Comparison of ENCODE assay signal across 1 cellular context in the genomic region with DNA sequence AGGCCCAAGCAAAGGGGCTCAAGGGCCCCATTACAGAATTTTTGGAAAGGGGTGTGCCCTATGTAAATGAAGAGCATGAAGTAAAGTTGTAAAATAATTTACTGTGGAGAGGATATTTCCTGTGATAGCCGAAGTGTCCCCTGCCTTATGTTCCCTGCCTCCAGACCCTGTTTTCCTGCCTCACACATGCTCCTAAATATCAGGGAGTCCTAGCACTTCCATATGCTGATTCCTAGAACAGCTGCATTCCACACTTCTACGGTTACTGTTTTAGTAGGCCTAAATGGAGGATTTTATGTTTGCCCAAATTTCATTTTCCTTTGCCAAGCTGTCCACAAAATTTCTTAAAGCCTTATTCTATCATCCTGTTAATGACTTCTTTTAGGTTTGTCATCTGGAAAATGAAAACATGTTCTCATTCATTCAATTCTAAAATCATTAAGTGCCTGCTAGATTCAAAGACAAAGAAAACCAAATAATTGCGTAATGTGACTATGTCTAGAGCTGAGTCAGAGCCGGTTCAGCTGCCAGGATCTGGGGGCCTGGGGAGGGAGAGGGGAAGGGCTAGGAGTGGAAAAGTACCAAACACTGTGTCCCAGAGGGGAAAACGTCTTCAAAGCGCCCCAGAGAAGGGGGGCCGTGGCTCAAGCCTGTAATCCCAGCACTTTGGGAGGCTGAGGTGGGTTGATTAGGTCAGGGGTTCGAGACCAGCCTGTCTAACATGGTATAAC.
TF ChIP-seq lines count a peak whose summit lies in the region.

No MANE protein-coding gene starts in this region.

TF ChIP-seq in K562, 482 proteins besides CTCF, POLR2A, EP300 and RAD21 (continued from another document and continues in another):
- TF ChIP-seq, protein P1, sequence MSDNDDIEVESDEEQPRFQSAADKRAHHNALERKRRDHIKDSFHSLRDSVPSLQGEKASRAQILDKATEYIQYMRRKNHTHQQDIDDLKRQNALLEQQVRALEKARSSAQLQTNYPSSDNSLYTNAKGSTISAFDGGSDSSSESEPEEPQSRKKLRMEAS (CRISPR knock-in tag; IDR thresholded peaks at IDR 0.05): no peak
- TF ChIP-seq JUND (IDR thresholded peaks at IDR 0.05; ENCODE audit: borderline replicate concordance, low read depth, low read length) (peak; percentile 69; the same call in 1 of the 2 replicates), JUND (tag; IDR thresholded peaks at IDR 0.05; ENCODE audit: borderline replicate concordance, low read depth, low read length) (no peak; the same call in 2 of the 3 replicates), L3MBTL2 (IDR thresholded peaks at IDR 0.05) (no peak), DPF2 (IDR thresholded peaks at IDR 0.05) (peak; percentile 69), ADNP (tag; IDR thresholded peaks at IDR 0.05) (0 out of 2 replicates have a peak, but pooled peaks have one; percentile 48), SAFB2 (IDR thresholded peaks at IDR 0.05; ENCODE audit: borderline replicate concordance, low read depth, low read length, severe bottlenecking) (no peak), ATF7 (IDR thresholded peaks at IDR 0.05) (peak; percentile 38; the same call in 1 of the 2 replicates), TRIM24 (IDR thresholded peaks at IDR 0.05) (peak; percentile 85 to 90), SMAD4 (CRISPR knock-in tag; conservative IDR thresholded peaks at IDR 0.05) (peak; percentile 46; the same call in 1 of the 2 replicates), HDAC1 (IDR thresholded peaks at IDR 0.05) (no peak), FOSL1 (tag; conservative IDR thresholded peaks at IDR 0.05) (peak; percentile 52), SIN3A (IDR thresholded peaks at IDR 0.05; ENCODE audit: borderline replicate concordance in 2 of 2, control insufficient read depth in 1 of 2, low read depth in 2 of 2, low read length in 2 of 2) (no peak), ZNF3 (CRISPR knock-in tag; IDR thresholded peaks at IDR 0.05) (no peak), PHB2 (IDR thresholded peaks at IDR 0.05; ENCODE audit: low read depth) (no peak), SRSF9 (IDR thresholded peaks at IDR 0.05; ENCODE audit: borderline replicate concordance, low read depth, low read length) (no peak), ZNF12 (CRISPR knock-in tag; IDR thresholded peaks at IDR 0.05) (peak; percentile 96), RB1 (IDR thresholded peaks at IDR 0.05; ENCODE audit: low read depth) (no peak), ZNF175 (CRISPR knock-in tag; IDR thresholded peaks at IDR 0.05; ENCODE audit: low read depth) (no peak), POLR2AphosphoS2 (IDR thresholded peaks at IDR 0.05; ENCODE audit: low read length) (no peak), PURB (CRISPR knock-in tag; IDR thresholded peaks at IDR 0.05; ENCODE audit: low read depth) (no peak), SMARCA5 (IDR thresholded peaks at IDR 0.05) (no peak), DACH1 (IDR thresholded peaks at IDR 0.05; ENCODE audit: partially characterized antibody) (peak; percentile 64), COPS2 (conservative IDR thresholded peaks at IDR 0.05) (no peak), POLR2B (IDR thresholded peaks at IDR 0.05; ENCODE audit: low read depth, partially characterized antibody) (no peak), TAF7 (tag; IDR thresholded peaks at IDR 0.05) (no peak), MAZ (CRISPR knock-in tag; conservative IDR thresholded peaks at IDR 0.05 in 1 of 2, IDR thresholded peaks at IDR 0.05 in 1 of 2) (peak in 1 of 2 experiments; percentile 39; a peak in 1 of 4 replicates), RBFOX2 (IDR thresholded peaks at IDR 0.05; ENCODE audit: low read depth, low read length) (no peak), EZH2 (IDR thresholded peaks at IDR 0.05; ENCODE audit: borderline replicate concordance, low read depth, low read length) (no peak), HNRNPK (IDR thresholded peaks at IDR 0.05; ENCODE audit: low read depth, low read length, poor library complexity, severe bottlenecking) (no peak), RCOR1 (IDR thresholded peaks at IDR 0.05; ENCODE audit: borderline replicate concordance in 1 of 2, low read depth in 2 of 2, low read length in 2 of 2) (no peak)
- TF ChIP-seq, protein P2, sequence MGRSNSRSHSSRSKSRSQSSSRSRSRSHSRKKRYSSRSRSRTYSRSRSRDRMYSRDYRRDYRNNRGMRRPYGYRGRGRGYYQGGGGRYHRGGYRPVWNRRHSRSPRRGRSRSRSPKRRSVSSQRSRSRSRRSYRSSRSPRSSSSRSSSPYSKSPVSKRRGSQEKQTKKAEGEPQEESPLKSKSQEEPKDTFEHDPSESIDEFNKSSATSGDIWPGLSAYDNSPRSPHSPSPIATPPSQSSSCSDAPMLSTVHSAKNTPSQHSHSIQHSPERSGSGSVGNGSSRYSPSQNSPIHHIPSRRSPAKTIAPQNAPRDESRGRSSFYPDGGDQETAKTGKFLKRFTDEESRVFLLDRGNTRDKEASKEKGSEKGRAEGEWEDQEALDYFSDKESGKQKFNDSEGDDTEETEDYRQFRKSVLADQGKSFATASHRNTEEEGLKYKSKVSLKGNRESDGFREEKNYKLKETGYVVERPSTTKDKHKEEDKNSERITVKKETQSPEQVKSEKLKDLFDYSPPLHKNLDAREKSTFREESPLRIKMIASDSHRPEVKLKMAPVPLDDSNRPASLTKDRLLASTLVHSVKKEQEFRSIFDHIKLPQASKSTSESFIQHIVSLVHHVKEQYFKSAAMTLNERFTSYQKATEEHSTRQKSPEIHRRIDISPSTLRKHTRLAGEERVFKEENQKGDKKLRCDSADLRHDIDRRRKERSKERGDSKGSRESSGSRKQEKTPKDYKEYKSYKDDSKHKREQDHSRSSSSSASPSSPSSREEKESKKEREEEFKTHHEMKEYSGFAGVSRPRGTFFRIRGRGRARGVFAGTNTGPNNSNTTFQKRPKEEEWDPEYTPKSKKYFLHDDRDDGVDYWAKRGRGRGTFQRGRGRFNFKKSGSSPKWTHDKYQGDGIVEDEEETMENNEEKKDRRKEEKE (IDR thresholded peaks at IDR 0.05; ENCODE audit: borderline replicate concordance in 1 of 2, control insufficient read depth in 1 of 2, low read depth in 2 of 2, low read length in 1 of 2): no peak
- TF ChIP-seq, protein P3, sequence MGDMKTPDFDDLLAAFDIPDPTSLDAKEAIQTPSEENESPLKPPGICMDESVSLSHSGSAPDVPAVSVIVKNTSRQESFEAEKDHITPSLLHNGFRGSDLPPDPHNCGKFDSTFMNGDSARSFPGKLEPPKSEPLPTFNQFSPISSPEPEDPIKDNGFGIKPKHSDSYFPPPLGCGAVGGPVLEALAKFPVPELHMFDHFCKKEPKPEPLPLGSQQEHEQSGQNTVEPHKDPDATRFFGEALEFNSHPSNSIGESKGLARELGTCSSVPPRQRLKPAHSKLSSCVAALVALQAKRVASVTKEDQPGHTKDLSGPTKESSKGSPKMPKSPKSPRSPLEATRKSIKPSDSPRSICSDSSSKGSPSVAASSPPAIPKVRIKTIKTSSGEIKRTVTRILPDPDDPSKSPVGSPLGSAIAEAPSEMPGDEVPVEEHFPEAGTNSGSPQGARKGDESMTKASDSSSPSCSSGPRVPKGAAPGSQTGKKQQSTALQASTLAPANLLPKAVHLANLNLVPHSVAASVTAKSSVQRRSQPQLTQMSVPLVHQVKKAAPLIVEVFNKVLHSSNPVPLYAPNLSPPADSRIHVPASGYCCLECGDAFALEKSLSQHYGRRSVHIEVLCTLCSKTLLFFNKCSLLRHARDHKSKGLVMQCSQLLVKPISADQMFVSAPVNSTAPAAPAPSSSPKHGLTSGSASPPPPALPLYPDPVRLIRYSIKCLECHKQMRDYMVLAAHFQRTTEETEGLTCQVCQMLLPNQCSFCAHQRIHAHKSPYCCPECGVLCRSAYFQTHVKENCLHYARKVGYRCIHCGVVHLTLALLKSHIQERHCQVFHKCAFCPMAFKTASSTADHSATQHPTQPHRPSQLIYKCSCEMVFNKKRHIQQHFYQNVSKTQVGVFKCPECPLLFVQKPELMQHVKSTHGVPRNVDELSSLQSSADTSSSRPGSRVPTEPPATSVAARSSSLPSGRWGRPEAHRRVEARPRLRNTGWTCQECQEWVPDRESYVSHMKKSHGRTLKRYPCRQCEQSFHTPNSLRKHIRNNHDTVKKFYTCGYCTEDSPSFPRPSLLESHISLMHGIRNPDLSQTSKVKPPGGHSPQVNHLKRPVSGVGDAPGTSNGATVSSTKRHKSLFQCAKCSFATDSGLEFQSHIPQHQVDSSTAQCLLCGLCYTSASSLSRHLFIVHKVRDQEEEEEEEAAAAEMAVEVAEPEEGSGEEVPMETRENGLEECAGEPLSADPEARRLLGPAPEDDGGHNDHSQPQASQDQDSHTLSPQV (IDR thresholded peaks at IDR 0.05): 0 out of 2 replicates have a peak, but pooled peaks have one; percentile 40
- TF ChIP-seq, protein P4, sequence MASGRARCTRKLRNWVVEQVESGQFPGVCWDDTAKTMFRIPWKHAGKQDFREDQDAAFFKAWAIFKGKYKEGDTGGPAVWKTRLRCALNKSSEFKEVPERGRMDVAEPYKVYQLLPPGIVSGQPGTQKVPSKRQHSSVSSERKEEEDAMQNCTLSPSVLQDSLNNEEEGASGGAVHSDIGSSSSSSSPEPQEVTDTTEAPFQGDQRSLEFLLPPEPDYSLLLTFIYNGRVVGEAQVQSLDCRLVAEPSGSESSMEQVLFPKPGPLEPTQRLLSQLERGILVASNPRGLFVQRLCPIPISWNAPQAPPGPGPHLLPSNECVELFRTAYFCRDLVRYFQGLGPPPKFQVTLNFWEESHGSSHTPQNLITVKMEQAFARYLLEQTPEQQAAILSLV (tag; IDR thresholded peaks at IDR 0.05): peak; percentile 70; the same call in 1 of the 2 replicates
- TF ChIP-seq, protein P5, sequence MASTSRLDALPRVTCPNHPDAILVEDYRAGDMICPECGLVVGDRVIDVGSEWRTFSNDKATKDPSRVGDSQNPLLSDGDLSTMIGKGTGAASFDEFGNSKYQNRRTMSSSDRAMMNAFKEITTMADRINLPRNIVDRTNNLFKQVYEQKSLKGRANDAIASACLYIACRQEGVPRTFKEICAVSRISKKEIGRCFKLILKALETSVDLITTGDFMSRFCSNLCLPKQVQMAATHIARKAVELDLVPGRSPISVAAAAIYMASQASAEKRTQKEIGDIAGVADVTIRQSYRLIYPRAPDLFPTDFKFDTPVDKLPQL (IDR thresholded peaks at IDR 0.05; ENCODE audit: extremely low read depth, insufficient read length): no peak
- TF ChIP-seq, protein P6, sequence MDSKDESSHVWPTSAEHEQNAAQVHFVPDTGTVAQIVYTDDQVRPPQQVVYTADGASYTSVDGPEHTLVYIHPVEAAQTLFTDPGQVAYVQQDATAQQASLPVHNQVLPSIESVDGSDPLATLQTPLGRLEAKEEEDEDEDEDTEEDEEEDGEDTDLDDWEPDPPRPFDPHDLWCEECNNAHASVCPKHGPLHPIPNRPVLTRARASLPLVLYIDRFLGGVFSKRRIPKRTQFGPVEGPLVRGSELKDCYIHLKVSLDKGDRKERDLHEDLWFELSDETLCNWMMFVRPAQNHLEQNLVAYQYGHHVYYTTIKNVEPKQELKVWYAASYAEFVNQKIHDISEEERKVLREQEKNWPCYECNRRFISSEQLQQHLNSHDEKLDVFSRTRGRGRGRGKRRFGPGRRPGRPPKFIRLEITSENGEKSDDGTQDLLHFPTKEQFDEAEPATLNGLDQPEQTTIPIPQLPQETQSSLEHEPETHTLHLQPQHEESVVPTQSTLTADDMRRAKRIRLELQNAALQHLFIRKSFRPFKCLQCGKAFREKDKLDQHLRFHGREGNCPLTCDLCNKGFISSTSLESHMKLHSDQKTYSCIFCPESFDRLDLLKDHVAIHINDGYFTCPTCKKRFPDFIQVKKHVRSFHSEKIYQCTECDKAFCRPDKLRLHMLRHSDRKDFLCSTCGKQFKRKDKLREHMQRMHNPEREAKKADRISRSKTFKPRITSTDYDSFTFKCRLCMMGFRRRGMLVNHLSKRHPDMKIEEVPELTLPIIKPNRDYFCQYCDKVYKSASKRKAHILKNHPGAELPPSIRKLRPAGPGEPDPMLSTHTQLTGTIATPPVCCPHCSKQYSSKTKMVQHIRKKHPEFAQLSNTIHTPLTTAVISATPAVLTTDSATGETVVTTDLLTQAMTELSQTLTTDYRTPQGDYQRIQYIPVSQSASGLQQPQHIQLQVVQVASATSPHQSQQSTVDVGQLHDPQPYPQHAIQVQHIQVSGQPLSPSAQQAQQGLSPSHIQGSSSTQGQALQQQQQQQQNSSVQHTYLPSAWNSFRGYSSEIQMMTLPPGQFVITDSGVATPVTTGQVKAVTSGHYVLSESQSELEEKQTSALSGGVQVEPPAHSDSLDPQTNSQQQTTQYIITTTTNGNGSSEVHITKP (IDR thresholded peaks at IDR 0.05; ENCODE audit: partially characterized antibody): peak; percentile 64
- TF ChIP-seq, protein P7, sequence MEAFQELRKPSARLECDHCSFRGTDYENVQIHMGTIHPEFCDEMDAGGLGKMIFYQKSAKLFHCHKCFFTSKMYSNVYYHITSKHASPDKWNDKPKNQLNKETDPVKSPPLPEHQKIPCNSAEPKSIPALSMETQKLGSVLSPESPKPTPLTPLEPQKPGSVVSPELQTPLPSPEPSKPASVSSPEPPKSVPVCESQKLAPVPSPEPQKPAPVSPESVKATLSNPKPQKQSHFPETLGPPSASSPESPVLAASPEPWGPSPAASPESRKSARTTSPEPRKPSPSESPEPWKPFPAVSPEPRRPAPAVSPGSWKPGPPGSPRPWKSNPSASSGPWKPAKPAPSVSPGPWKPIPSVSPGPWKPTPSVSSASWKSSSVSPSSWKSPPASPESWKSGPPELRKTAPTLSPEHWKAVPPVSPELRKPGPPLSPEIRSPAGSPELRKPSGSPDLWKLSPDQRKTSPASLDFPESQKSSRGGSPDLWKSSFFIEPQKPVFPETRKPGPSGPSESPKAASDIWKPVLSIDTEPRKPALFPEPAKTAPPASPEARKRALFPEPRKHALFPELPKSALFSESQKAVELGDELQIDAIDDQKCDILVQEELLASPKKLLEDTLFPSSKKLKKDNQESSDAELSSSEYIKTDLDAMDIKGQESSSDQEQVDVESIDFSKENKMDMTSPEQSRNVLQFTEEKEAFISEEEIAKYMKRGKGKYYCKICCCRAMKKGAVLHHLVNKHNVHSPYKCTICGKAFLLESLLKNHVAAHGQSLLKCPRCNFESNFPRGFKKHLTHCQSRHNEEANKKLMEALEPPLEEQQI (IDR thresholded peaks at IDR 0.05): no peak
- TF ChIP-seq, protein P8, sequence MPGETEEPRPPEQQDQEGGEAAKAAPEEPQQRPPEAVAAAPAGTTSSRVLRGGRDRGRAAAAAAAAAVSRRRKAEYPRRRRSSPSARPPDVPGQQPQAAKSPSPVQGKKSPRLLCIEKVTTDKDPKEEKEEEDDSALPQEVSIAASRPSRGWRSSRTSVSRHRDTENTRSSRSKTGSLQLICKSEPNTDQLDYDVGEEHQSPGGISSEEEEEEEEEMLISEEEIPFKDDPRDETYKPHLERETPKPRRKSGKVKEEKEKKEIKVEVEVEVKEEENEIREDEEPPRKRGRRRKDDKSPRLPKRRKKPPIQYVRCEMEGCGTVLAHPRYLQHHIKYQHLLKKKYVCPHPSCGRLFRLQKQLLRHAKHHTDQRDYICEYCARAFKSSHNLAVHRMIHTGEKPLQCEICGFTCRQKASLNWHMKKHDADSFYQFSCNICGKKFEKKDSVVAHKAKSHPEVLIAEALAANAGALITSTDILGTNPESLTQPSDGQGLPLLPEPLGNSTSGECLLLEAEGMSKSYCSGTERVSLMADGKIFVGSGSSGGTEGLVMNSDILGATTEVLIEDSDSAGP (CRISPR knock-in tag; IDR thresholded peaks at IDR 0.05): no peak
- TF ChIP-seq, protein P9, sequence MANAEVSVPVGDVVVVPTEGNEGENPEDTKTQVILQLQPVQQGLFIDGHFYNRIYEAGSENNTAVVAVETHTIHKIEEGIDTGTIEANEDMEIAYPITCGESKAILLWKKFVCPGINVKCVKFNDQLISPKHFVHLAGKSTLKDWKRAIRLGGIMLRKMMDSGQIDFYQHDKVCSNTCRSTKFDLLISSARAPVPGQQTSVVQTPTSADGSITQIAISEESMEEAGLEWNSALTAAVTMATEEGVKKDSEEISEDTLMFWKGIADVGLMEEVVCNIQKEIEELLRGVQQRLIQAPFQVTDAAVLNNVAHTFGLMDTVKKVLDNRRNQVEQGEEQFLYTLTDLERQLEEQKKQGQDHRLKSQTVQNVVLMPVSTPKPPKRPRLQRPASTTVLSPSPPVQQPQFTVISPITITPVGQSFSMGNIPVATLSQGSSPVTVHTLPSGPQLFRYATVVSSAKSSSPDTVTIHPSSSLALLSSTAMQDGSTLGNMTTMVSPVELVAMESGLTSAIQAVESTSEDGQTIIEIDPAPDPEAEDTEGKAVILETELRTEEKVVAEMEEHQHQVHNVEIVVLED (CRISPR knock-in tag; IDR thresholded peaks at IDR 0.05): no peak
